9 cellular contexts compared by ENCODE assay signal in the genomic region with DNA sequence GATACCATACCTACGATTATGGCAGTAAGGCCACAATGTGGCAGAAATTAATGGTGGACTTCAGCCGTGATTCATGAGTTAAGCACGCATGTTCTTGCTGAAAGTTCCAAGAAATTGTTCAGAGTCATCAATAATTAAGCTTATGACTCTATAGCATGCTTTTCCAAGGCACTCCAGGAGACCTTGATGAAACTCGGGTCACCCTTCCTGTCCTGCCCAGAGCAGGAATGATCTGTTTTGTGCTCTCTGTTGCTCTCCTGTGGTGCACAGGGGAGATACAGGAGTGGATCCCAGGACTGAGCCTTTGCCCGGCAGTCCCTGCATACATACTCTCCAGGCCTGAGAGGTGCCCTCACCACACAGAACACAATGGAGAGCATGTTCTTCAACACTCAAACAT.
A peak's percentile ranks its signal among the peaks of the same experiment; 100 is the strongest.
DNase-seq lines count a peak whose midpoint lies in the region; ATAC-seq, FAIRE-seq and TF ChIP-seq lines count a peak whose summit lies in the region.
"Had no signal": no experiment of that assay in that cellular context is flagged by ENCODE, and none has a peak within 500 bp of the region (broad histone marks: within the 10 kb centered on the region; RNA-seq: fewer than 3 reads in every experiment).

No MANE protein-coding gene starts in this region.

- peaks cover 45% of the 10 kb centered on the region for H3K36me3 Mint-ChIP-seq in astrocyte (ENCODE audit: low read depth, unreplicated experiment)
- peaks cover 78% of the 10 kb centered on the region in 2 donors for H3K36me3 Mint-ChIP-seq in CD4-positive, alpha-beta memory T cell

- TF ChIP-seq CTCF in astrocyte (IDR thresholded peaks at IDR 0.05; ENCODE audit: insufficient read depth, low read depth, low read length): peak; percentile 34

- H3K4me3 Mint-ChIP-seq in astrocyte (ENCODE audit: unreplicated experiment): no peak overlapping the region
- H3K4me3 Mint-ChIP-seq in CD4-positive, alpha-beta memory T cell: no peak overlapping the region
- H3K4me3 Mint-ChIP-seq: activated naive CD8-positive, alpha-beta T cell had no signal

- H3K4me1 Mint-ChIP-seq in astrocyte (ENCODE audit: low read depth, unreplicated experiment): peaks cover 10% of the 10 kb centered on the region
- H3K4me1 Mint-ChIP-seq in CD4-positive, alpha-beta memory T cell: peaks cover 19 to 31% (median 24%) of the 10 kb centered on the region in 4 donors

- H3K9me3 Mint-ChIP-seq in astrocyte (ENCODE audit: unreplicated experiment): peaks cover under 1% of the 10 kb centered on the region
- peaks cover 0 to 4% (median 2%) of the 10 kb centered on the region in 8 donors for H3K9me3 Mint-ChIP-seq in CD4-positive, alpha-beta memory T cell

- H3K4me2 ChIP-seq in astrocyte (ENCODE audit: low read length): no peak overlapping the region

- POLR2A ChIA-PET in CD4-positive, alpha-beta memory T cell (lab: Charles Lee; ENCODE audit: partially characterized antibody): interaction anchor here (0.9 kb wide), 1 partner anchor 13 kb away, joined by 3 read pairs; no protein-coding TSS in a partner anchor

- no peaks in the 10 kb centered on the region for H3K4me1 ChIP-seq in astrocyte (ENCODE audit: insufficient read depth, low read length)
- H3K4me1 ChIP-seq in CD4-positive, alpha-beta memory T cell (ENCODE audit: insufficient read depth, low read length): peaks cover 23% of the 10 kb centered on the region

- FAIRE-seq in astrocyte (lab: Jason Lieb, UNC): no peak

- H3K9ac ChIP-seq in astrocyte (ENCODE audit: low read length): no peak overlapping the region

- ATAC-seq in GM21717 (IDR thresholded peaks at IDR 0.05; ENCODE audit: unreplicated experiment) (no peak), HG03442 (IDR thresholded peaks at IDR 0.05; ENCODE audit: unreplicated experiment) (no peak), GM21825 (IDR thresholded peaks at IDR 0.05; ENCODE audit: unreplicated experiment) (no peak)

- H3K27ac ChIP-seq in astrocyte (ENCODE audit: low read depth, low read length): no peak overlapping the region
- H3K27ac ChIP-seq in CD4-positive, alpha-beta memory T cell (ENCODE audit: low read depth, low read length): no peak overlapping the region

- no peak overlapping the region for H3K27ac Mint-ChIP-seq in astrocyte (ENCODE audit: unreplicated experiment)
- H3K27ac Mint-ChIP-seq in CD4-positive, alpha-beta memory T cell: peak overlapping the region in 2 of 7 donors; percentile 17 to 18

- H3K4me3 ChIP-seq in astrocyte (ENCODE audit: insufficient read depth, low read depth, low read length): no peak overlapping the region
- H3K4me3 ChIP-seq in CD4-positive, alpha-beta memory T cell (ENCODE audit: low read length in 2 of 2): no peak overlapping the region

- no peak overlapping the region for H2AFZ ChIP-seq in astrocyte (ENCODE audit: low read depth, low read length)

- peaks cover 2% of the 10 kb centered on the region for H3K9me3 ChIP-seq in astrocyte (ENCODE audit: insufficient read depth, low read depth, low read length)
- H3K9me3 ChIP-seq in CD4-positive, alpha-beta memory T cell (ENCODE audit: control insufficient read depth in 1 of 2, low read length in 2 of 2): peaks cover 0 to 5% of the 10 kb centered on the region in 2 donors

- CTCF ChIA-PET in CD4-positive, alpha-beta memory T cell (lab: Charles Lee; ENCODE audit: partially characterized antibody): no interaction called here

- intact Hi-C loops in CD4-positive, alpha-beta memory T cell (cut with micrococcal nuclease): no loop called here

- no peaks in the 10 kb centered on the region for H3K27me3 Mint-ChIP-seq in astrocyte (ENCODE audit: low read depth, unreplicated experiment)
- H3K27me3 Mint-ChIP-seq in CD4-positive, alpha-beta memory T cell: no peaks in the 10 kb centered on the region
- H3K27me3 Mint-ChIP-seq: activated naive CD8-positive, alpha-beta T cell had no signal

- H3K36me3 ChIP-seq in astrocyte (ENCODE audit: insufficient read depth, low read length): no peaks in the 10 kb centered on the region
- peaks cover 21% of the 10 kb centered on the region for H3K36me3 ChIP-seq in CD4-positive, alpha-beta memory T cell (ENCODE audit: insufficient read depth, low read length)

- H3K79me2 ChIP-seq in astrocyte (ENCODE audit: insufficient read depth, low read length): no peaks in the 10 kb centered on the region

- no peaks in the 10 kb centered on the region for H4K20me1 ChIP-seq in astrocyte (ENCODE audit: insufficient read depth, low read length)

- DNase-seq in AG20443 (ENCODE audit: low spot score) (peak; percentile 66), HPDE6-E6E7 (ENCODE audit: extremely low spot score) (peak; percentile 53), astrocyte (ENCODE audit: low read depth) (peak; percentile 79), islet precursor cell (peak; percentile 75)
- DNase-seq in CD4-positive, alpha-beta memory T cell: no peak

- no peaks in the 10 kb centered on the region for H3K27me3 ChIP-seq in astrocyte (ENCODE audit: insufficient read depth, low read length)
- H3K27me3 ChIP-seq in CD4-positive, alpha-beta memory T cell (ENCODE audit: insufficient read depth, low read length): no peaks in the 10 kb centered on the region

Comparison
In these comparisons a context has a peak if more than half of its experiments do, and no peak if none do; other contexts are left out.
1. DNase-seq: peak in AG20443 (single experiment), HPDE6-E6E7 (single experiment), astrocyte (single experiment) and islet precursor cell (single experiment); none in CD4-positive, alpha-beta memory T cell (0 of 5).